In genomic region chr5:111699324-111699723, GRCh38 we compare ENCODE assay signal across 12 cellular contexts.
"Had no signal": no experiment of that assay in that cellular context is flagged by ENCODE, and none has a peak within 500 bp of the region (broad histone marks: within the 10 kb centered on the region; RNA-seq: fewer than 3 reads in every experiment).

No MANE protein-coding gene starts in this region.

- H3K9me3 ChIP-seq: esophagus muscularis mucosa, ovary, thoracic aorta had no signal

- H3K36me3 ChIP-seq: brain microvascular endothelial cell, esophagus muscularis mucosa, ovary, thoracic aorta had no signal

- H3K4me3 ChIP-seq: esophagus muscularis mucosa, ovary, thoracic aorta had no signal

- ATAC-seq: activated CD8-positive, alpha-beta T cell treated with anti-CD3 and anti-CD28 coated beads, Interleukin-2, amount 10 ng/mL, durations not matched to agents 7 days and 5 days; stimulated activated effector memory CD8-positive, alpha-beta T cell treated with anti-CD3 and anti-CD28 coated beads, Interleukin-12 subunit alpha, Interleukin-12 subunit beta, amount 100 ng/mL, for 72 hours; WTC11 had no signal

- H3K27ac ChIP-seq: brain microvascular endothelial cell, esophagus muscularis mucosa, ovary, thoracic aorta had no signal

- H3K27me3 ChIP-seq: brain microvascular endothelial cell, esophagus muscularis mucosa, ovary had no signal

- DNase-seq: activated CD4-positive, alpha-beta T cell treated with anti-CD3 and anti-CD28 coated beads for 48 hours; activated CD8-positive, alpha-beta memory T cell treated with anti-CD3 and anti-CD28 coated beads, Interleukin-2, amount 50 U/mL, for 4 hours; activated CD8-positive, alpha-beta T cell treated with anti-CD3 and anti-CD28 coated beads, Interleukin-2, amount 10 ng/mL, durations not matched to agents 7 days and 5 days; activated gamma-delta T cell treated with Interleukin-2 at 50 U/mL for 16 hours; brain microvascular endothelial cell; hypothalamus; naive B cell; ovary had no signal
